1 cellular context compared by ENCODE assay signal in the genomic region with DNA sequence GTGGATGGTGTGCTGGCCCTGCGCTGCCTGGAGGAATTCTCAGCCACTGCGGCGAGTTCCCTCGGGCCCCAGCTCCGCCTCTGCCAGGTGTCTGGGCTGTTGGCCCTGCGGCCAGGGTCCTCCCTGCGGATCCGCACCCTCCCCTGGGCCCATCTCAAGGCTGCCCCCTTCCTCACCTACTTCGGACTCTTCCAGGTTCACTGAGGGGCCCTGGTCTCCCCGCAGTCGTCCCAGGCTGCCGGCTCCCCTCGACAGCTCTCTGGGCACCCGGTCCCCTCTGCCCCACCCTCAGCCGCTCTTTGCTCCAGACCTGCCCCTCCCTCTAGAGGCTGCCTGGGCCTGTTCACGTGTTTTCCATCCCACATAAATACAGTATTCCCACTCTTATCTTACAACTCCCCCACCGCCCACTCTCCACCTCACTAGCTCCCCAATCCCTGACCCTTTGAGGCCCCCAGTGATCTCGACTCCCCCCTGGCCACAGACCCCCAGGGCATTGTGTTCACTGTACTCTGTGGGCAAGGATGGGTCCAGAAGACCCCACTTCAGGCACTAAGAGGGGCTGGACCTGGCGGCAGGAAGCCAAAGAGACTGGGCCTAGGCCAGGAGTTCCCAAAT.
TF ChIP-seq lines count a peak whose summit lies in the region.

No MANE protein-coding gene starts in this region.

TF ChIP-seq in HepG2, 621 proteins besides CTCF, POLR2A, EP300 and RAD21 (continued from another document and continues in another):
- 0 out of 2 replicates have a peak, but pooled peaks have one; percentile 32 for TF ChIP-seq ZNF546 (CRISPR knock-in tag; conservative IDR thresholded peaks at IDR 0.05)
- TF ChIP-seq CBFB (CRISPR knock-in tag; IDR thresholded peaks at IDR 0.05), result 0 out of 2 replicates have a peak, but pooled peaks have one; percentile 37
- TF ChIP-seq, protein P1, sequence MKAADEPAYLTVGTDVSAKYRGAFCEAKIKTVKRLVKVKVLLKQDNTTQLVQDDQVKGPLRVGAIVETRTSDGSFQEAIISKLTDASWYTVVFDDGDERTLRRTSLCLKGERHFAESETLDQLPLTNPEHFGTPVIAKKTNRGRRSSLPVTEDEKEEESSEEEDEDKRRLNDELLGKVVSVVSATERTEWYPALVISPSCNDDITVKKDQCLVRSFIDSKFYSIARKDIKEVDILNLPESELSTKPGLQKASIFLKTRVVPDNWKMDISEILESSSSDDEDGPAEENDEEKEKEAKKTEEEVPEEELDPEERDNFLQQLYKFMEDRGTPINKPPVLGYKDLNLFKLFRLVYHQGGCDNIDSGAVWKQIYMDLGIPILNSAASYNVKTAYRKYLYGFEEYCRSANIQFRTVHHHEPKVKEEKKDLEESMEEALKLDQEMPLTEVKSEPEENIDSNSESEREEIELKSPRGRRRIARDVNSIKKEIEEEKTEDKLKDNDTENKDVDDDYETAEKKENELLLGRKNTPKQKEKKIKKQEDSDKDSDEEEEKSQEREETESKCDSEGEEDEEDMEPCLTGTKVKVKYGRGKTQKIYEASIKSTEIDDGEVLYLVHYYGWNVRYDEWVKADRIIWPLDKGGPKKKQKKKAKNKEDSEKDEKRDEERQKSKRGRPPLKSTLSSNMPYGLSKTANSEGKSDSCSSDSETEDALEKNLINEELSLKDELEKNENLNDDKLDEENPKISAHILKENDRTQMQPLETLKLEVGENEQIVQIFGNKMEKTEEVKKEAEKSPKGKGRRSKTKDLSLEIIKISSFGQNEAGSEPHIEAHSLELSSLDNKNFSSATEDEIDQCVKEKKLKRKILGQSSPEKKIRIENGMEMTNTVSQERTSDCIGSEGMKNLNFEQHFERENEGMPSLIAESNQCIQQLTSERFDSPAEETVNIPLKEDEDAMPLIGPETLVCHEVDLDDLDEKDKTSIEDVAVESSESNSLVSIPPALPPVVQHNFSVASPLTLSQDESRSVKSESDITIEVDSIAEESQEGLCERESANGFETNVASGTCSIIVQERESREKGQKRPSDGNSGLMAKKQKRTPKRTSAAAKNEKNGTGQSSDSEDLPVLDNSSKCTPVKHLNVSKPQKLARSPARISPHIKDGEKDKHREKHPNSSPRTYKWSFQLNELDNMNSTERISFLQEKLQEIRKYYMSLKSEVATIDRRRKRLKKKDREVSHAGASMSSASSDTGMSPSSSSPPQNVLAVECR (CRISPR knock-in tag; IDR thresholded peaks at IDR 0.05; ENCODE audit: borderline replicate concordance), result peak; percentile 35; the same call in 1 of the 2 replicates
- peak; percentile 48; the same call in 1 of the 2 replicates for TF ChIP-seq ZFY (CRISPR knock-in tag; IDR thresholded peaks at IDR 0.05)
- 0 out of 2 replicates have a peak, but pooled peaks have one; percentile 24 for TF ChIP-seq MED1 (CRISPR knock-in tag; IDR thresholded peaks at IDR 0.05)
- TF ChIP-seq KLF12 (CRISPR knock-in tag; IDR thresholded peaks at IDR 0.05; ENCODE audit: borderline replicate concordance), result peak; percentile 56; the same call in 1 of the 2 replicates
- TF ChIP-seq, protein P2, sequence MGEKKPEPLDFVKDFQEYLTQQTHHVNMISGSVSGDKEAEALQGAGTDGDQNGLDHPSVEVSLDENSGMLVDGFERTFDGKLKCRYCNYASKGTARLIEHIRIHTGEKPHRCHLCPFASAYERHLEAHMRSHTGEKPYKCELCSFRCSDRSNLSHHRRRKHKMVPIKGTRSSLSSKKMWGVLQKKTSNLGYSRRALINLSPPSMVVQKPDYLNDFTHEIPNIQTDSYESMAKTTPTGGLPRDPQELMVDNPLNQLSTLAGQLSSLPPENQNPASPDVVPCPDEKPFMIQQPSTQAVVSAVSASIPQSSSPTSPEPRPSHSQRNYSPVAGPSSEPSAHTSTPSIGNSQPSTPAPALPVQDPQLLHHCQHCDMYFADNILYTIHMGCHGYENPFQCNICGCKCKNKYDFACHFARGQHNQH (CRISPR knock-in tag; IDR thresholded peaks at IDR 0.05), result peak; percentile 7; the same call in 1 of the 2 replicates
- peak; percentile 54 for TF ChIP-seq HNRNPLL (IDR thresholded peaks at IDR 0.05; ENCODE audit: low read depth, low read length, poor library complexity, severe bottlenecking)
- TF ChIP-seq, protein P3, sequence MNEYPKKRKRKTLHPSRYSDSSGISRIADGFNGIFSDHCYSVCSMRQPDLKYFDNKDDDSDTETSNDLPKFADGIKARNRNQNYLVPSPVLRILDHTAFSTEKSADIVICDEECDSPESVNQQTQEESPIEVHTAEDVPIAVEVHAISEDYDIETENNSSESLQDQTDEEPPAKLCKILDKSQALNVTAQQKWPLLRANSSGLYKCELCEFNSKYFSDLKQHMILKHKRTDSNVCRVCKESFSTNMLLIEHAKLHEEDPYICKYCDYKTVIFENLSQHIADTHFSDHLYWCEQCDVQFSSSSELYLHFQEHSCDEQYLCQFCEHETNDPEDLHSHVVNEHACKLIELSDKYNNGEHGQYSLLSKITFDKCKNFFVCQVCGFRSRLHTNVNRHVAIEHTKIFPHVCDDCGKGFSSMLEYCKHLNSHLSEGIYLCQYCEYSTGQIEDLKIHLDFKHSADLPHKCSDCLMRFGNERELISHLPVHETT (CRISPR knock-in tag; conservative IDR thresholded peaks at IDR 0.05), result 0 out of 2 replicates have a peak, but pooled peaks have one; percentile 42
- TF ChIP-seq DPF2 (CRISPR knock-in tag; IDR thresholded peaks at IDR 0.05; ENCODE audit: borderline replicate concordance, low read depth), result 0 out of 2 replicates have a peak, but pooled peaks have one; percentile 38
- TF ChIP-seq, protein P4, sequence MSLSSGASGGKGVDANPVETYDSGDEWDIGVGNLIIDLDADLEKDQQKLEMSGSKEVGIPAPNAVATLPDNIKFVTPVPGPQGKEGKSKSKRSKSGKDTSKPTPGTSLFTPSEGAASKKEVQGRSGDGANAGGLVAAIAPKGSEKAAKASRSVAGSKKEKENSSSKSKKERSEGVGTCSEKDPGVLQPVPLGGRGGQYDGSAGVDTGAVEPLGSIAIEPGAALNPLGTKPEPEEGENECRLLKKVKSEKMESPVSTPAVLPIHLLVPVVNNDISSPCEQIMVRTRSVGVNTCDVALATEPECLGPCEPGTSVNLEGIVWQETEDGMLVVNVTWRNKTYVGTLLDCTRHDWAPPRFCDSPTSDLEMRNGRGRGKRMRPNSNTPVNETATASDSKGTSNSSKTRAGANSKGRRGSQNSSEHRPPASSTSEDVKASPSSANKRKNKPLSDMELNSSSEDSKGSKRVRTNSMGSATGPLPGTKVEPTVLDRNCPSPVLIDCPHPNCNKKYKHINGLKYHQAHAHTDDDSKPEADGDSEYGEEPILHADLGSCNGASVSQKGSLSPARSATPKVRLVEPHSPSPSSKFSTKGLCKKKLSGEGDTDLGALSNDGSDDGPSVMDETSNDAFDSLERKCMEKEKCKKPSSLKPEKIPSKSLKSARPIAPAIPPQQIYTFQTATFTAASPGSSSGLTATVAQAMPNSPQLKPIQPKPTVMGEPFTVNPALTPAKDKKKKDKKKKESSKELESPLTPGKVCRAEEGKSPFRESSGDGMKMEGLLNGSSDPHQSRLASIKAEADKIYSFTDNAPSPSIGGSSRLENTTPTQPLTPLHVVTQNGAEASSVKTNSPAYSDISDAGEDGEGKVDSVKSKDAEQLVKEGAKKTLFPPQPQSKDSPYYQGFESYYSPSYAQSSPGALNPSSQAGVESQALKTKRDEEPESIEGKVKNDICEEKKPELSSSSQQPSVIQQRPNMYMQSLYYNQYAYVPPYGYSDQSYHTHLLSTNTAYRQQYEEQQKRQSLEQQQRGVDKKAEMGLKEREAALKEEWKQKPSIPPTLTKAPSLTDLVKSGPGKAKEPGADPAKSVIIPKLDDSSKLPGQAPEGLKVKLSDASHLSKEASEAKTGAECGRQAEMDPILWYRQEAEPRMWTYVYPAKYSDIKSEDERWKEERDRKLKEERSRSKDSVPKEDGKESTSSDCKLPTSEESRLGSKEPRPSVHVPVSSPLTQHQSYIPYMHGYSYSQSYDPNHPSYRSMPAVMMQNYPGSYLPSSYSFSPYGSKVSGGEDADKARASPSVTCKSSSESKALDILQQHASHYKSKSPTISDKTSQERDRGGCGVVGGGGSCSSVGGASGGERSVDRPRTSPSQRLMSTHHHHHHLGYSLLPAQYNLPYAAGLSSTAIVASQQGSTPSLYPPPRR (CRISPR knock-in tag; IDR thresholded peaks at IDR 0.05; ENCODE audit: borderline replicate concordance), result no peak
- peak; percentile 10; the same call in 1 of the 2 replicates for TF ChIP-seq STAG1 (CRISPR knock-in tag; IDR thresholded peaks at IDR 0.05)
- TF ChIP-seq KDM5B (CRISPR knock-in tag; IDR thresholded peaks at IDR 0.05; ENCODE audit: borderline replicate concordance), result no peak
- TF ChIP-seq, protein P5, sequence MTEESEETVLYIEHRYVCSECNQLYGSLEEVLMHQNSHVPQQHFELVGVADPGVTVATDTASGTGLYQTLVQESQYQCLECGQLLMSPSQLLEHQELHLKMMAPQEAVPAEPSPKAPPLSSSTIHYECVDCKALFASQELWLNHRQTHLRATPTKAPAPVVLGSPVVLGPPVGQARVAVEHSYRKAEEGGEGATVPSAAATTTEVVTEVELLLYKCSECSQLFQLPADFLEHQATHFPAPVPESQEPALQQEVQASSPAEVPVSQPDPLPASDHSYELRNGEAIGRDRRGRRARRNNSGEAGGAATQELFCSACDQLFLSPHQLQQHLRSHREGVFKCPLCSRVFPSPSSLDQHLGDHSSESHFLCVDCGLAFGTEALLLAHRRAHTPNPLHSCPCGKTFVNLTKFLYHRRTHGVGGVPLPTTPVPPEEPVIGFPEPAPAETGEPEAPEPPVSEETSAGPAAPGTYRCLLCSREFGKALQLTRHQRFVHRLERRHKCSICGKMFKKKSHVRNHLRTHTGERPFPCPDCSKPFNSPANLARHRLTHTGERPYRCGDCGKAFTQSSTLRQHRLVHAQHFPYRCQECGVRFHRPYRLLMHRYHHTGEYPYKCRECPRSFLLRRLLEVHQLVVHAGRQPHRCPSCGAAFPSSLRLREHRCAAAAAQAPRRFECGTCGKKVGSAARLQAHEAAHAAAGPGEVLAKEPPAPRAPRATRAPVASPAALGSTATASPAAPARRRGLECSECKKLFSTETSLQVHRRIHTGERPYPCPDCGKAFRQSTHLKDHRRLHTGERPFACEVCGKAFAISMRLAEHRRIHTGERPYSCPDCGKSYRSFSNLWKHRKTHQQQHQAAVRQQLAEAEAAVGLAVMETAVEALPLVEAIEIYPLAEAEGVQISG (CRISPR knock-in tag; IDR thresholded peaks at IDR 0.05), result peak; percentile 60; the same call in 1 of the 2 replicates
- TF ChIP-seq ZNF788 (CRISPR knock-in tag; IDR thresholded peaks at IDR 0.05; ENCODE audit: borderline replicate concordance), result peak; percentile 32; the same call in 1 of the 2 replicates
- TF ChIP-seq, protein P6, sequence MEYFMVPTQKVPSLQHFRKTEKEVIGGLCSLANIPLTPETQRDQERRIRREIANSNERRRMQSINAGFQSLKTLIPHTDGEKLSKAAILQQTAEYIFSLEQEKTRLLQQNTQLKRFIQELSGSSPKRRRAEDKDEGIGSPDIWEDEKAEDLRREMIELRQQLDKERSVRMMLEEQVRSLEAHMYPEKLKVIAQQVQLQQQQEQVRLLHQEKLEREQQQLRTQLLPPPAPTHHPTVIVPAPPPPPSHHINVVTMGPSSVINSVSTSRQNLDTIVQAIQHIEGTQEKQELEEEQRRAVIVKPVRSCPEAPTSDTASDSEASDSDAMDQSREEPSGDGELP (IDR thresholded peaks at IDR 0.05; ENCODE audit: borderline replicate concordance, low read depth), result 0 out of 2 replicates have a peak, but pooled peaks have one; percentile 14
- TF ChIP-seq ISL2 (CRISPR knock-in tag; IDR thresholded peaks at IDR 0.05), result peak; percentile 33; the same call in 1 of the 2 replicates
- TF ChIP-seq, protein P7, sequence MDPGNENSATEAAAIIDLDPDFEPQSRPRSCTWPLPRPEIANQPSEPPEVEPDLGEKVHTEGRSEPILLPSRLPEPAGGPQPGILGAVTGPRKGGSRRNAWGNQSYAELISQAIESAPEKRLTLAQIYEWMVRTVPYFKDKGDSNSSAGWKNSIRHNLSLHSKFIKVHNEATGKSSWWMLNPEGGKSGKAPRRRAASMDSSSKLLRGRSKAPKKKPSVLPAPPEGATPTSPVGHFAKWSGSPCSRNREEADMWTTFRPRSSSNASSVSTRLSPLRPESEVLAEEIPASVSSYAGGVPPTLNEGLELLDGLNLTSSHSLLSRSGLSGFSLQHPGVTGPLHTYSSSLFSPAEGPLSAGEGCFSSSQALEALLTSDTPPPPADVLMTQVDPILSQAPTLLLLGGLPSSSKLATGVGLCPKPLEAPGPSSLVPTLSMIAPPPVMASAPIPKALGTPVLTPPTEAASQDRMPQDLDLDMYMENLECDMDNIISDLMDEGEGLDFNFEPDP (CRISPR knock-in tag; conservative IDR thresholded peaks at IDR 0.05), result no peak
- TF ChIP-seq NR2F1 (CRISPR knock-in tag; IDR thresholded peaks at IDR 0.05), result no peak
- TF ChIP-seq MXD4 (CRISPR knock-in tag; IDR thresholded peaks at IDR 0.05), result peak; percentile 53; the same call in 1 of the 2 replicates
- TF ChIP-seq HDAC2 (CRISPR knock-in tag; IDR thresholded peaks at IDR 0.05), result peak; percentile 46; the same call in 1 of the 2 replicates
- no peak for TF ChIP-seq REXO4 (CRISPR knock-in tag; IDR thresholded peaks at IDR 0.05; ENCODE audit: borderline replicate concordance)
- TF ChIP-seq, protein P8, sequence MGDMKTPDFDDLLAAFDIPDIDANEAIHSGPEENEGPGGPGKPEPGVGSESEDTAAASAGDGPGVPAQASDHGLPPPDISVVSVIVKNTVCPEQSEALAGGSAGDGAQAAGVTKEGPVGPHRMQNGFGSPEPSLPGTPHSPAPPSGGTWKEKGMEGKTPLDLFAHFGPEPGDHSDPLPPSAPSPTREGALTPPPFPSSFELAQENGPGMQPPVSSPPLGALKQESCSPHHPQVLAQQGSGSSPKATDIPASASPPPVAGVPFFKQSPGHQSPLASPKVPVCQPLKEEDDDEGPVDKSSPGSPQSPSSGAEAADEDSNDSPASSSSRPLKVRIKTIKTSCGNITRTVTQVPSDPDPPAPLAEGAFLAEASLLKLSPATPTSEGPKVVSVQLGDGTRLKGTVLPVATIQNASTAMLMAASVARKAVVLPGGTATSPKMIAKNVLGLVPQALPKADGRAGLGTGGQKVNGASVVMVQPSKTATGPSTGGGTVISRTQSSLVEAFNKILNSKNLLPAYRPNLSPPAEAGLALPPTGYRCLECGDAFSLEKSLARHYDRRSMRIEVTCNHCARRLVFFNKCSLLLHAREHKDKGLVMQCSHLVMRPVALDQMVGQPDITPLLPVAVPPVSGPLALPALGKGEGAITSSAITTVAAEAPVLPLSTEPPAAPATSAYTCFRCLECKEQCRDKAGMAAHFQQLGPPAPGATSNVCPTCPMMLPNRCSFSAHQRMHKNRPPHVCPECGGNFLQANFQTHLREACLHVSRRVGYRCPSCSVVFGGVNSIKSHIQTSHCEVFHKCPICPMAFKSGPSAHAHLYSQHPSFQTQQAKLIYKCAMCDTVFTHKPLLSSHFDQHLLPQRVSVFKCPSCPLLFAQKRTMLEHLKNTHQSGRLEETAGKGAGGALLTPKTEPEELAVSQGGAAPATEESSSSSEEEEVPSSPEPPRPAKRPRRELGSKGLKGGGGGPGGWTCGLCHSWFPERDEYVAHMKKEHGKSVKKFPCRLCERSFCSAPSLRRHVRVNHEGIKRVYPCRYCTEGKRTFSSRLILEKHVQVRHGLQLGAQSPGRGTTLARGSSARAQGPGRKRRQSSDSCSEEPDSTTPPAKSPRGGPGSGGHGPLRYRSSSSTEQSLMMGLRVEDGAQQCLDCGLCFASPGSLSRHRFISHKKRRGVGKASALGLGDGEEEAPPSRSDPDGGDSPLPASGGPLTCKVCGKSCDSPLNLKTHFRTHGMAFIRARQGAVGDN (CRISPR knock-in tag; IDR thresholded peaks at IDR 0.05), result peak; percentile 35; the same call in 1 of the 2 replicates
- TF ChIP-seq ZNF274 (CRISPR knock-in tag; IDR thresholded peaks at IDR 0.05), result 0 out of 2 replicates have a peak, but pooled peaks have one; percentile 73
- 0 out of 2 replicates have a peak, but pooled peaks have one; percentile 28 for TF ChIP-seq ERF (CRISPR knock-in tag; IDR thresholded peaks at IDR 0.05)
- 0 out of 2 replicates have a peak, but pooled peaks have one; percentile 42 for TF ChIP-seq ZSCAN25 (CRISPR knock-in tag; IDR thresholded peaks at IDR 0.05)
- TF ChIP-seq PAX8 (CRISPR knock-in tag; IDR thresholded peaks at IDR 0.05; ENCODE audit: borderline replicate concordance), result no peak
